9 cellular contexts compared by ENCODE assay signal in the genomic region with DNA sequence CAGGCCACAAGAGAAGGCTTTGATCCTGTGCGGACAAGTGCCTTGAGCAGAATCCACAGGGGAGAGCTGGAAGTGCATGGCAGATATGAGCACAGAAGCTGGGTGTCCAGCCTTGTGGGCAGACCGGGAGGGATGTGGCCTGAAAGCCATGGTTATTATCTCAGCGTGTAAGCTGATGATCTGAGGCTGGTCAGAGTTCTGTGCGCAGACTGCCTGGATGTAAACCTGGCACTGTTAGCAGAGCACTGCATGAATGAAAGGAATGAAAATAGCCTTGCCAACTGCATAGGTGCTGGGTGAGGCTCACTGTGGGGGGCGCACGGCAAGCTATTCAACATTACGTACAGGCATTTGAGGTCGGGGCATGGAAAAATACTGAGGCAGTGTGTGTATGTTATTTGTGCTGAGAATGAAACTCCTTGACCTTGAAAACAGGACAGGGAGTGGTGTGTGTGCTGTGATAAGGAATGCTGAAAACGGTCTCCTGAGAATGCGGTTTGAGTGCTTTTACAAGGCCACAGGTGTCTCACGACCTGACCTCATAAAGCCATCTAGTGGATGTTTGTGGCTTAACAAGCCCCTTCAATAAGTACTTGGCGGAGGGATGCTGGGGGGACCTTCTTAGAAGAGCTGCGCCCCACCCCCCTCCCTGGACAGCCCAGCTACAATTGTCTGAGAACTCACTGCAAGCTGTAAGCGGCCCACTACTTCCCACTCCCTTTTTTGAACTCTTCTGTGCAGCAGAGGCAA. TPM values are rescaled to one million over a fixed set of nuclear protein-coding genes. Genes with fewer than 3 reads are reported as not detected.
DNase-seq lines count a peak whose midpoint lies in the region; ATAC-seq and TF ChIP-seq lines count a peak whose summit lies in the region.
"Had no signal": no experiment of that assay in that cellular context is flagged by ENCODE, and none has a peak within 500 bp of the region (broad histone marks: within the 10 kb centered on the region; RNA-seq: fewer than 3 reads in every experiment).

No MANE protein-coding gene starts in this region.

- H3K4me3 ChIP-seq in GM12875 (ENCODE audit: low read depth, low read length) (no peak overlapping the region), epithelial cell of esophagus (ENCODE audit: low read length) (no peak overlapping the region), neural cell (ENCODE audit: low read length) (no peak overlapping the region)
- H3K4me3 ChIP-seq: skin epidermis had no signal

- no peak overlapping the region for H2AFZ ChIP-seq in neural cell (ENCODE audit: low read depth, low read length)

- H3K9me3 ChIP-seq in neural cell (ENCODE audit: low read length): no peaks in the 10 kb centered on the region

- H3K9me2 ChIP-seq in neural cell (ENCODE audit: insufficient read depth, low read length): no peaks in the 10 kb centered on the region

- peak; percentile 47; the same call in 1 of the 2 replicates for TF ChIP-seq CTCF in GM12875 (IDR thresholded peaks at IDR 0.05; ENCODE audit: borderline replicate concordance, insufficient read depth, low read depth, low read length)
- peak; percentile 55 for TF ChIP-seq CTCF in epithelial cell of esophagus (IDR thresholded peaks at IDR 0.05; ENCODE audit: insufficient read depth, low read depth, low read length, missing control alignments)
- peak; percentile 29 for TF ChIP-seq CTCF in neural cell (IDR thresholded peaks at IDR 0.05; ENCODE audit: poor library complexity, severe bottlenecking)

- no peaks in the 10 kb centered on the region for H4K20me1 ChIP-seq in neural cell (ENCODE audit: insufficient read depth)

- DNase-seq in NCI-H226 (peak; percentile 18), epithelial cell of esophagus (ENCODE audit: low read depth) (peak; percentile 74), substantia nigra (lab: John Stamatoyannopoulos, UW) (no peak), epidermal melanocyte (ENCODE audit: insufficient read length, low spot score) (no peak), NCI-H2227 (lab: John Stamatoyannopoulos, UW; ENCODE audit: unreplicated experiment) (no peak)

- H3K27me3 ChIP-seq in neural cell (ENCODE audit: insufficient read depth, low read depth, low read length): no peaks in the 10 kb centered on the region

- no peak overlapping the region for H3K9ac ChIP-seq in neural cell (ENCODE audit: low read length)

- TF ChIP-seq RAD21 in neural cell (conservative IDR thresholded peaks at IDR 0.05): no peak

- no peak for ATAC-seq in HG02610 (IDR thresholded peaks at IDR 0.05; ENCODE audit: unreplicated experiment)

- no peak overlapping the region for H3K4me2 ChIP-seq in neural cell (ENCODE audit: low read length)

- H3K36me3 ChIP-seq in neural cell (ENCODE audit: insufficient read depth, low read length): no peaks in the 10 kb centered on the region

- H3K27ac ChIP-seq in neural cell (ENCODE audit: low read length): no peak overlapping the region
- H3K27ac ChIP-seq in substantia nigra (ENCODE audit: low read depth, low read length, poor library complexity, severe bottlenecking): no peak overlapping the region
- H3K27ac ChIP-seq: skin epidermis had no signal

- no peaks in the 10 kb centered on the region for H3F3A ChIP-seq in neural cell (ENCODE audit: insufficient read depth, low read length, poor library complexity, severe bottlenecking)

- no peaks in the 10 kb centered on the region for H3K79me2 ChIP-seq in neural cell (replicated peaks; ENCODE audit: insufficient read depth, low read length)

- no peak for TF ChIP-seq EP300 in neural cell (conservative IDR thresholded peaks at IDR 0.05; ENCODE audit: poor library complexity, severe bottlenecking)

TF ChIP-seq in neural cell, 6 proteins besides CTCF, POLR2A, EP300 and RAD21:
- no peak for TF ChIP-seq POLR2AphosphoS5 (IDR thresholded peaks at IDR 0.05)
- TF ChIP-seq, protein P1, sequence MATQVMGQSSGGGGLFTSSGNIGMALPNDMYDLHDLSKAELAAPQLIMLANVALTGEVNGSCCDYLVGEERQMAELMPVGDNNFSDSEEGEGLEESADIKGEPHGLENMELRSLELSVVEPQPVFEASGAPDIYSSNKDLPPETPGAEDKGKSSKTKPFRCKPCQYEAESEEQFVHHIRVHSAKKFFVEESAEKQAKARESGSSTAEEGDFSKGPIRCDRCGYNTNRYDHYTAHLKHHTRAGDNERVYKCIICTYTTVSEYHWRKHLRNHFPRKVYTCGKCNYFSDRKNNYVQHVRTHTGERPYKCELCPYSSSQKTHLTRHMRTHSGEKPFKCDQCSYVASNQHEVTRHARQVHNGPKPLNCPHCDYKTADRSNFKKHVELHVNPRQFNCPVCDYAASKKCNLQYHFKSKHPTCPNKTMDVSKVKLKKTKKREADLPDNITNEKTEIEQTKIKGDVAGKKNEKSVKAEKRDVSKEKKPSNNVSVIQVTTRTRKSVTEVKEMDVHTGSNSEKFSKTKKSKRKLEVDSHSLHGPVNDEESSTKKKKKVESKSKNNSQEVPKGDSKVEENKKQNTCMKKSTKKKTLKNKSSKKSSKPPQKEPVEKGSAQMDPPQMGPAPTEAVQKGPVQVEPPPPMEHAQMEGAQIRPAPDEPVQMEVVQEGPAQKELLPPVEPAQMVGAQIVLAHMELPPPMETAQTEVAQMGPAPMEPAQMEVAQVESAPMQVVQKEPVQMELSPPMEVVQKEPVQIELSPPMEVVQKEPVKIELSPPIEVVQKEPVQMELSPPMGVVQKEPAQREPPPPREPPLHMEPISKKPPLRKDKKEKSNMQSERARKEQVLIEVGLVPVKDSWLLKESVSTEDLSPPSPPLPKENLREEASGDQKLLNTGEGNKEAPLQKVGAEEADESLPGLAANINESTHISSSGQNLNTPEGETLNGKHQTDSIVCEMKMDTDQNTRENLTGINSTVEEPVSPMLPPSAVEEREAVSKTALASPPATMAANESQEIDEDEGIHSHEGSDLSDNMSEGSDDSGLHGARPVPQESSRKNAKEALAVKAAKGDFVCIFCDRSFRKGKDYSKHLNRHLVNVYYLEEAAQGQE (IDR thresholded peaks at IDR 0.05; ENCODE audit: borderline replicate concordance): no peak
- TF ChIP-seq TAF1 (IDR thresholded peaks at IDR 0.05; ENCODE audit: low read depth): no peak
- TF ChIP-seq MXI1 (conservative IDR thresholded peaks at IDR 0.05; ENCODE audit: poor library complexity, severe bottlenecking): no peak
- TF ChIP-seq EZH2 (IDR thresholded peaks at IDR 0.05; ENCODE audit: borderline replicate concordance, insufficient read depth, low read length, poor library complexity, severe bottlenecking): no peak
- no peak for TF ChIP-seq SMC3 (conservative IDR thresholded peaks at IDR 0.05; ENCODE audit: poor library complexity)

RNA-seq across cellular contexts. Expression of a gene that starts 18.7 kb away (rescaled TPM):
- polyA plus RNA-seq in neural cell: 183 and 228 TPM in 2 replicates
- polyA minus RNA-seq in neural cell: 90.1 and 115 TPM in 2 replicates

RNA-seq across cellular contexts. Expression of a gene that starts 21.8 kb away (rescaled TPM):
- 162 and 170 TPM in 2 replicates for polyA plus RNA-seq in neural cell
- polyA minus RNA-seq in neural cell: 53.6 and 73.4 TPM in 2 replicates

Comparison
In these comparisons a context has a peak if more than half of its experiments do, and no peak if none do; other contexts are left out.
1. DNase-seq: peak in NCI-H226 (single experiment) and epithelial cell of esophagus (single experiment); none in substantia nigra (0 of 49), epidermal melanocyte (single experiment) and NCI-H2227 (single experiment).
2. Peak in every context shown above with its lines, with median percentiles within 50 percentile points of each other: CTCF ChIP-seq.